Comparison of ENCODE assay signal across 20 cellular contexts in the genomic region with DNA sequence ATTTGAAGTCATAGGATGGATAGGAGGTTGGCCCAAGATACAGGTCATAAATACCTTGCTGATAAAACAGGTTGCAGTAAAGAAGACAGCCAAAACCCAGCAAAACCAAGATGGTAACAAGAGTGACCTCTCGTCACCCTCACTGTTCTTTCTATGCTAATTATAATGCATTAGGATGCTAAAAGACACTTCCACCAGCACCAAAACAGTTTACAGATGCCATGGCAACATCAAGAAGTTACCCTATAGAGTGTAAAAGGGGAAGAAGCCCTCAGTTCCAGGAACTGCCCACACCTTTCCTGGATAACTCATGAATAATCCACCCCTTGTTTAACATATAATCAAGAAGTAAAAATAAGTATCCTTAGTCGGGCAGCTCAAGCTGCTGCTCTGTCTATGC.
A peak's percentile ranks its signal among the peaks of the same experiment; 100 is the strongest.
DNase-seq lines count a peak whose midpoint lies in the region; ATAC-seq and TF ChIP-seq lines count a peak whose summit lies in the region.
"Had no signal": no experiment of that assay in that cellular context is flagged by ENCODE, and none has a peak within 500 bp of the region (broad histone marks: within the 10 kb centered on the region; RNA-seq: fewer than 3 reads in every experiment).

No MANE protein-coding gene starts in this region.

- H2BK120ac ChIP-seq in neuronal stem cell (ENCODE audit: low read depth, low read length), result no peak overlapping the region

- no peak overlapping the region for H3K18ac ChIP-seq in neuronal stem cell (ENCODE audit: low read length)

- H3K27ac ChIP-seq in epithelial cell of prostate, result no peak overlapping the region
- no peak overlapping the region for H3K27ac ChIP-seq in neuronal stem cell (replicated peaks; ENCODE audit: low read length)
- H3K27ac ChIP-seq: PC-9 had no signal

- no peaks in the 10 kb centered on the region for H3K27me3 Mint-ChIP-seq in mesothelial cell of epicardium (ENCODE audit: low read depth)
- H3K27me3 Mint-ChIP-seq in Calu3 (ENCODE audit: unreplicated experiment), result no peaks in the 10 kb centered on the region
- H3K27me3 Mint-ChIP-seq: B cell had no signal

- H3K27ac Mint-ChIP-seq in mesothelial cell of epicardium (no peak overlapping the region), Calu3 (ENCODE audit: unreplicated experiment) (no peak overlapping the region)
- H3K27ac Mint-ChIP-seq: B cell; CD4-positive, CD25-positive, alpha-beta regulatory T cell had no signal

- no peak overlapping the region for H3K23ac ChIP-seq in neuronal stem cell (ENCODE audit: low read depth, low read length, poor library complexity)

- H3K79me1 ChIP-seq in neuronal stem cell (ENCODE audit: low read depth, low read length), result no peaks in the 10 kb centered on the region

- peaks cover 1 to 20% of the 10 kb centered on the region in 2 donors for H3K4me1 ChIP-seq in neuronal stem cell (ENCODE audit: control insufficient read depth in 2 of 2, insufficient read depth in 1 of 2, low read depth in 1 of 2, low read length in 2 of 2)

- H3K4me3 Mint-ChIP-seq in mesothelial cell of epicardium, result no peak overlapping the region
- no peak overlapping the region for H3K4me3 Mint-ChIP-seq in Calu3 (ENCODE audit: low read depth, unreplicated experiment)
- H3K4me3 Mint-ChIP-seq: B cell; CD4-positive, CD25-positive, alpha-beta regulatory T cell had no signal

- H3K9me3 ChIP-seq in neuronal stem cell (replicated peaks in 1 of 2; ENCODE audit: control insufficient read depth in 2 of 2, insufficient read depth in 1 of 2, low read depth in 1 of 2, low read length in 2 of 2), result no peaks in the 10 kb centered on the region

- H3K27me3 ChIP-seq in neuronal stem cell (ENCODE audit: control insufficient read depth in 3 of 3, insufficient read depth in 3 of 3, low read depth in 1 of 3, low read length in 3 of 3), result no peaks in the 10 kb centered on the region

- no peak overlapping the region for H2BK12ac ChIP-seq in neuronal stem cell (ENCODE audit: low read length)

- intact Hi-C loops in Calu3 (cut with micrococcal nuclease; ENCODE audit: unreplicated experiment), result no loop called here

- DNase-seq in CD1c-positive myeloid dendritic cell (ENCODE audit: extremely low spot score) (peak; percentile 58), MV-4-11 (lab: John Stamatoyannopoulos, UW) (peak; percentile 11), epithelial cell of prostate (ENCODE audit: low read depth, low spot score) (peak; percentile 10), neuronal stem cell (ENCODE audit: low spot score) (no peak), mesothelial cell of epicardium (ENCODE audit: low spot score in 2 of 2, unreplicated experiment in 2 of 2) (no peak), Calu3 (no peak)
- DNase-seq in stimulated activated CD4-positive, alpha-beta T cell treated with anti-CD3 and anti-CD28 coated beads, Interleukin-4, amount 100 ng/mL, for 24 hours, result no peak
- DNase-seq: 8988T; CD4-positive, CD25-positive, alpha-beta regulatory T cell; COR-L47; DMS153; GF-D8; GOT3; NCI-H1417 treated with DMSO at 0.1 percent for 48 hours; NCI-H1930; NCI-H226; NCI-H524; PC-9 had no signal

- H3K4me3 ChIP-seq in neuronal stem cell (ENCODE audit: low read length in 2 of 2), result no peak overlapping the region
- H3K4me3 ChIP-seq: PC-9 had no signal

- H3K9me3 Mint-ChIP-seq in mesothelial cell of epicardium, result no peaks in the 10 kb centered on the region
- H3K9me3 Mint-ChIP-seq in Calu3 (ENCODE audit: low read depth, unreplicated experiment), result no peaks in the 10 kb centered on the region

- H4K91ac ChIP-seq in neuronal stem cell (ENCODE audit: low read depth, low read length, poor library complexity), result no peak overlapping the region

- H3K4ac ChIP-seq in neuronal stem cell (ENCODE audit: low read length), result no peak overlapping the region

- H2AFZ ChIP-seq in neuronal stem cell (ENCODE audit: low read length), result peak overlapping the region; percentile 24

- H3K4me1 Mint-ChIP-seq in mesothelial cell of epicardium (no peaks in the 10 kb centered on the region), Calu3 (ENCODE audit: low read depth, unreplicated experiment) (no peaks in the 10 kb centered on the region)

- H3K4me2 ChIP-seq in neuronal stem cell (ENCODE audit: insufficient read depth, low read length, poor library complexity, severe bottlenecking), result no peak overlapping the region
- H3K4me2 ChIP-seq: PC-9 had no signal

- no TSS peak for BruUV-seq in Calu3 (replicated peaks; lab: Mats Ljungman, UMichigan)

- no peak for ATAC-seq in GM18517 (IDR thresholded peaks at IDR 0.05; ENCODE audit: unreplicated experiment)

- no CpG with 5 or more reads among the region's 2 CpGs for WGBS in neuronal stem cell (ENCODE audit: extremely low coverage in 2 of 2, insufficient read length in 2 of 2, insufficient replicate concordance in 1 of 2), 2 donors

- no peak overlapping the region for H3K14ac ChIP-seq in neuronal stem cell (ENCODE audit: low read length)

- CTCF ChIA-PET in Calu3 (lab: Charles Lee), result no interaction called here

- H2AK5ac ChIP-seq in neuronal stem cell (ENCODE audit: low read depth, low read length), result no peak overlapping the region

- no peak overlapping the region for H3K9ac ChIP-seq in neuronal stem cell (ENCODE audit: low read depth, low read length, poor library complexity)

- no peaks in the 10 kb centered on the region for H3K36me3 ChIP-seq in neuronal stem cell (replicated peaks in 1 of 2; ENCODE audit: control insufficient read depth in 2 of 2, insufficient read depth in 2 of 2, low read length in 2 of 2)

- H2BK15ac ChIP-seq in neuronal stem cell (ENCODE audit: low read length), result no peak overlapping the region

- no peak overlapping the region for H4K8ac ChIP-seq in neuronal stem cell (ENCODE audit: low read depth, low read length)

- H2BK5ac ChIP-seq in neuronal stem cell (ENCODE audit: low read length), result no peak overlapping the region

- TF ChIP-seq CTCF in mesothelial cell of epicardium (IDR thresholded peaks at IDR 0.05; ENCODE audit: unreplicated experiment), result no peak
- TF ChIP-seq CTCF in Calu3 (IDR thresholded peaks at IDR 0.05; ENCODE audit: unreplicated experiment), result no peak

- no peaks in the 10 kb centered on the region for H3K36me3 Mint-ChIP-seq in mesothelial cell of epicardium
- H3K36me3 Mint-ChIP-seq in Calu3 (ENCODE audit: insufficient read depth, unreplicated experiment), result no peaks in the 10 kb centered on the region
- H3K36me3 Mint-ChIP-seq: CD4-positive, CD25-positive, alpha-beta regulatory T cell had no signal

Comparison
In these comparisons a context has a peak if more than half of its experiments do, and no peak if none do; other contexts are left out.
1. DNase-seq: peak in CD1c-positive myeloid dendritic cell (single experiment), MV-4-11 (single experiment) and epithelial cell of prostate (single experiment); none in neuronal stem cell (single experiment), mesothelial cell of epicardium (0 of 2), Calu3 (single experiment) and stimulated activated CD4-positive, alpha-beta T cell treated with anti-CD3 and anti-CD28 coated beads, Interleukin-4, amount 100 ng/mL, for 24 hours (single experiment).